Comparison of ENCODE assay signal across 1 cellular context in genomic region chr19:41906916-41907680, GRCh38.
TF ChIP-seq lines count a peak whose summit lies in the region.

No MANE protein-coding gene starts in this region.

TF ChIP-seq in endothelial cell of umbilical vein, 7 proteins besides CTCF, POLR2A, EP300 and RAD21:
- TF ChIP-seq POLR2AphosphoS5 (IDR thresholded peaks at IDR 0.05; ENCODE audit: insufficient read depth, low read depth, low read length) = no peak
- TF ChIP-seq GATA2 (IDR thresholded peaks at IDR 0.05; ENCODE audit: insufficient read depth, insufficient read length, low read depth, low read length) = no peak
- TF ChIP-seq EZH2 (IDR thresholded peaks at IDR 0.05; ENCODE audit: borderline replicate concordance, low read depth, low read length, severe bottlenecking) = no peak
- no peak for TF ChIP-seq FOS (IDR thresholded peaks at IDR 0.05; ENCODE audit: borderline replicate concordance, insufficient read depth, low read length)
- TF ChIP-seq JUN (IDR thresholded peaks at IDR 0.05; ENCODE audit: borderline replicate concordance, insufficient read depth, insufficient read length, low read depth) = no peak
- no peak for TF ChIP-seq MAX (IDR thresholded peaks at IDR 0.05; ENCODE audit: insufficient read depth, insufficient read length)
- TF ChIP-seq MYC (IDR thresholded peaks at IDR 0.05; ENCODE audit: low read depth, low read length) = no peak
